ENCODE assay signal across 18 cellular contexts in the genomic region with DNA sequence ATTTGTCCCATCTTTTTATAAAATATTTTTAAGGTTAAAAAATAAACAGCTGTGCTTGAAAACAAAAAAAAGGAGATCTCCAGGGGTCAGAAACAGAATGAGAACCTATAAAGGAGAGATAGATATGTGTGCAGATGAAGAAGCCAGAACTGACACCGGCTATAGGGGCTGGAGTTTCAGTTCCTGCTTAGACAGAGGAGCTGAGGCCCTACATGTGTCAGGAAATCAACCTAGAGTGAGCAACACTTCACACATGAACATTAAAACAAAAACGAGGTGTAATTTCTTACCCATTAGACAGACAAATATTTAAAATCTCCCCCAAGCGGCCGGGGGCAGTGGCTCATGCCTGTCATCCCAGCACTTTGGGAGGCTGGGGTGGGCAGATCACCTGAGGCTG.
A peak's percentile ranks its signal among the peaks of the same experiment; 100 is the strongest.
DNase-seq lines count a peak whose midpoint lies in the region; ATAC-seq lines count a peak whose summit lies in the region.
"Had no signal": no experiment of that assay in that cellular context is flagged by ENCODE, and none has a peak within 500 bp of the region (broad histone marks: within the 10 kb centered on the region; RNA-seq: fewer than 3 reads in every experiment).

No MANE protein-coding gene starts in this region.

- peak overlapping the region; percentile 72 for H3K27ac Mint-ChIP-seq in stimulated activated memory B cell treated with anti-CD40 and anti-IgM and Interleukin-4, amounts not matched to agents 10 μg/mL and 1 μg/mL and 100 μg/mL, for 72 hours
- H3K27ac Mint-ChIP-seq: activated naive CD8-positive, alpha-beta T cell treated with anti-CD3 and anti-CD28 coated beads, Interleukin-2, amount 10 ng/mL, durations not matched to agents 7 days and 5 days; activated T-cell treated with anti-CD3 and anti-CD28 coated beads, Interleukin-2, amount 50 U/mL, for 24 hours; natural killer cell had no signal

- H3K27me3 Mint-ChIP-seq in stimulated activated memory B cell treated with anti-CD40 and anti-IgM and Interleukin-4, amounts not matched to agents 10 μg/mL and 1 μg/mL and 100 μg/mL, for 72 hours: no peaks in the 10 kb centered on the region
- H3K27me3 Mint-ChIP-seq: activated naive CD8-positive, alpha-beta T cell treated with anti-CD3 and anti-CD28 coated beads, Interleukin-2, amount 10 ng/mL, durations not matched to agents 7 days and 5 days had no signal

- H3K36me3 Mint-ChIP-seq in stimulated activated memory B cell treated with anti-CD40 and anti-IgM and Interleukin-4, amounts not matched to agents 10 μg/mL and 1 μg/mL and 100 μg/mL, for 72 hours: no peaks in the 10 kb centered on the region
- H3K36me3 Mint-ChIP-seq: natural killer cell had no signal

- DNase-seq in D341Med (ENCODE audit: low spot score): no peak
- no peak for DNase-seq in DMS53 (lab: John Stamatoyannopoulos, UW)
- DNase-seq: activated CD4-positive, alpha-beta T cell treated with anti-CD3 and anti-CD28 coated beads for 48 hours; activated naive CD8-positive, alpha-beta T cell treated with anti-CD3 and anti-CD28 coated beads, Interleukin-2, amount 10 ng/mL, durations not matched to agents 7 days and 5 days; activated T-cell treated with anti-CD3 and anti-CD28 coated beads, Interleukin-2, amount 50 U/mL, for 24 hours; BE2C; DMS153; Kasumi-1; lower lobe of right lung; natural killer cell; NCI-H1694; NCI-H526; psoas muscle had no signal

- ATAC-seq in GM18861 (IDR thresholded peaks at IDR 0.05; ENCODE audit: unreplicated experiment): peak; percentile 91
- peak; percentile 53 for ATAC-seq in HG02623 (IDR thresholded peaks at IDR 0.05; ENCODE audit: unreplicated experiment)
- peak; percentile 71 for ATAC-seq in HG03520 (IDR thresholded peaks at IDR 0.05; ENCODE audit: unreplicated experiment)
- peak; percentile 79 for ATAC-seq in stimulated activated memory B cell treated with anti-CD40 and anti-IgM and Interleukin-4, amounts not matched to agents 10 μg/mL and 1 μg/mL and 100 μg/mL, for 72 hours
- ATAC-seq in HG02973 (IDR thresholded peaks at IDR 0.05; ENCODE audit: unreplicated experiment): no peak
- ATAC-seq: lower lobe of right lung, natural killer cell, psoas muscle had no signal

- no peak overlapping the region for H3K4me3 Mint-ChIP-seq in stimulated activated memory B cell treated with anti-CD40 and anti-IgM and Interleukin-4, amounts not matched to agents 10 μg/mL and 1 μg/mL and 100 μg/mL, for 72 hours
- H3K4me3 Mint-ChIP-seq: activated naive CD8-positive, alpha-beta T cell treated with anti-CD3 and anti-CD28 coated beads, Interleukin-2, amount 10 ng/mL, durations not matched to agents 7 days and 5 days; activated T-cell treated with anti-CD3 and anti-CD28 coated beads, Interleukin-2, amount 50 U/mL, for 24 hours; natural killer cell had no signal

- no peaks in the 10 kb centered on the region for H3K4me1 Mint-ChIP-seq in stimulated activated memory B cell treated with anti-CD40 and anti-IgM and Interleukin-4, amounts not matched to agents 10 μg/mL and 1 μg/mL and 100 μg/mL, for 72 hours
- H3K4me1 Mint-ChIP-seq: activated naive CD8-positive, alpha-beta T cell treated with anti-CD3 and anti-CD28 coated beads, Interleukin-2, amount 10 ng/mL, durations not matched to agents 7 days and 5 days; natural killer cell had no signal

- no peaks in the 10 kb centered on the region for H3K9me3 Mint-ChIP-seq in stimulated activated memory B cell treated with anti-CD40 and anti-IgM and Interleukin-4, amounts not matched to agents 10 μg/mL and 1 μg/mL and 100 μg/mL, for 72 hours
- H3K9me3 Mint-ChIP-seq: activated T-cell treated with anti-CD3 and anti-CD28 coated beads, Interleukin-2, amount 50 U/mL, for 24 hours; natural killer cell had no signal
